Comparison of ENCODE assay signal across 8 cellular contexts in genomic region chr1:203127672-203128611, GRCh38. TPM values are rescaled to one million over a fixed set of nuclear protein-coding genes. Genes with fewer than 3 reads are reported as not detected.
A peak's percentile ranks its signal among the peaks of the same experiment; 100 is the strongest.
DNase-seq lines count a peak whose midpoint lies in the region; ATAC-seq and TF ChIP-seq lines count a peak whose summit lies in the region.

ADORA1 (plus strand) TSS chr1:203127726; CDS start chr1:203128842, 1,116 bp downstream.

- H3K4me1 ChIP-seq in RWPE2 (ENCODE audit: insufficient read depth, poor library complexity, severe bottlenecking), result peaks cover 4% of the 10 kb centered on the region
- peaks cover 13 to 50% (median 21%) of the 10 kb centered on the region in 3 donors for H3K4me1 ChIP-seq in esophagus squamous epithelium
- peaks cover 12 to 13% of the 10 kb centered on the region in 2 donors for H3K4me1 ChIP-seq in mucosa of rectum (ENCODE audit: control insufficient read depth in 2 of 2, insufficient read depth in 2 of 2, low read length in 2 of 2)
- no peaks in the 10 kb centered on the region for H3K4me1 ChIP-seq in urinary bladder (ENCODE audit: insufficient read depth)

- no peaks in the 10 kb centered on the region for H3K9me3 ChIP-seq in RWPE2 (ENCODE audit: severe bottlenecking)
- no peaks in the 10 kb centered on the region for H3K9me3 ChIP-seq in esophagus squamous epithelium
- H3K9me3 ChIP-seq in mucosa of rectum (ENCODE audit: control insufficient read depth in 2 of 2, low read length in 2 of 2), result no peaks in the 10 kb centered on the region

- ATAC-seq in RWPE2 (ENCODE audit: low read depth) (peak; percentile 93), HG02970 (IDR thresholded peaks at IDR 0.05; ENCODE audit: low FRiP score, unreplicated experiment) (no peak)

- intact Hi-C loops in esophagus squamous epithelium (cut with DNase I), result no loop called here

- no peaks in the 10 kb centered on the region for H3K27me3 ChIP-seq in RWPE2 (ENCODE audit: insufficient read depth, poor library complexity, severe bottlenecking)
- H3K27me3 ChIP-seq in esophagus squamous epithelium, result peaks cover 0 to 73% (median 0%) of the 10 kb centered on the region in 4 donors
- peaks cover 17 to 22% of the 10 kb centered on the region in 2 donors for H3K27me3 ChIP-seq in mucosa of rectum (ENCODE audit: control insufficient read depth in 2 of 2, insufficient read depth in 2 of 2, low read length in 2 of 2)

- DNase-seq in AG10803 (ENCODE audit: low read depth), result peak; percentile 53
- no peak for DNase-seq in HFF-Myc (ENCODE audit: extremely low read depth, low read depth)
- no peak for DNase-seq in RWPE2 (ENCODE audit: low spot score)
- DNase-seq in esophagus squamous epithelium (lab: John Stamatoyannopoulos, UW), result no peak
- DNase-seq in stimulated activated CD4-positive, alpha-beta T cell treated with anti-CD3 and anti-CD28 coated beads, Interleukin-2, amount 100 ng/mL, for 48 hours, result no peak

- no peak for TF ChIP-seq POLR2A in esophagus squamous epithelium (IDR thresholded peaks at IDR 0.05)

- 3% methylated on average over 10 of the region's 57 CpGs; no CpG with 5 or more reads in 1 of the 2 donors for WGBS in esophagus squamous epithelium, 2 donors
- WGBS in urinary bladder, result 4% methylated on average over 57 of the region's 57 CpGs

- H3K9ac ChIP-seq in mucosa of rectum (ENCODE audit: low read depth in 1 of 2, low read length in 2 of 2), result peak within 1 kb of the TSS in 1 of 2 donors; percentile 20

- H3K4me3 ChIP-seq in AG10803 (ENCODE audit: low read length) (peak within 1 kb of the TSS; percentile 58), HFF-Myc (replicated peaks; ENCODE audit: low read depth, low read length) (peak within 1 kb of the TSS; percentile 53), RWPE2 (ENCODE audit: severe bottlenecking) (peak within 1 kb of the TSS; percentile 29), esophagus squamous epithelium (peak within 1 kb of the TSS; percentile 20 to 64 (median 35)), mucosa of rectum (ENCODE audit: low read length in 2 of 2) (peak within 1 kb of the TSS; percentile 62 to 64), urinary bladder (ENCODE audit: low read depth, low read length) (peak within 1 kb of the TSS; percentile 17)

- H3K36me3 ChIP-seq in RWPE2 (ENCODE audit: low read depth) (no peaks in the 10 kb centered on the region), esophagus squamous epithelium (no peaks in the 10 kb centered on the region), mucosa of rectum (ENCODE audit: control insufficient read depth in 2 of 2, insufficient read depth in 2 of 2, low read length in 2 of 2) (no peaks in the 10 kb centered on the region), urinary bladder (ENCODE audit: insufficient read depth) (no peaks in the 10 kb centered on the region)

- TF ChIP-seq CTCF in AG10803 (conservative IDR thresholded peaks at IDR 0.05; ENCODE audit: low read length), result peak; percentile 16; the same call in 1 of the 2 replicates
- TF ChIP-seq CTCF in HFF-Myc (IDR thresholded peaks at IDR 0.05; ENCODE audit: low read depth, low read length, missing control alignments), result peak; percentile 14
- no peak for TF ChIP-seq CTCF in RWPE2 (IDR thresholded peaks at IDR 0.05; ENCODE audit: poor library complexity, severe bottlenecking)
- no peak for TF ChIP-seq CTCF in esophagus squamous epithelium (IDR thresholded peaks at IDR 0.05)

- H3K27ac ChIP-seq in RWPE2 (ENCODE audit: poor library complexity, severe bottlenecking) (no peak within 1 kb of the TSS), esophagus squamous epithelium (peak within 1 kb of the TSS in 3 of 4 donors; percentile 43 to 64 (median 54)), mucosa of rectum (ENCODE audit: low read depth in 2 of 2, low read length in 2 of 2) (peak within 1 kb of the TSS in 1 of 2 donors; percentile 9), urinary bladder (ENCODE audit: low read depth) (no peak within 1 kb of the TSS)

RNA-seq across cellular contexts. Expression of gene ADORA1, which starts in this region (rescaled TPM):
- 1 to 10 TPM in 1 of 4 donors, under 1 TPM in 2, not detected in 1; 0.64 to 1.7 (median 0.66) TPM for total RNA-seq in esophagus squamous epithelium
- 1.4 TPM for total RNA-seq in urinary bladder
- 1.1 TPM for polyA plus RNA-seq in urinary bladder

Comparison
In these comparisons a context has a peak if more than half of its experiments do, and no peak if none do; other contexts are left out.
1. CTCF ChIP-seq: peak in AG10803 (single experiment) and HFF-Myc (single experiment); none in RWPE2 (single experiment) and esophagus squamous epithelium (0 of 6).
2. H3K27ac ChIP-seq: peak in esophagus squamous epithelium (3 of 4); none in RWPE2 (single experiment) and urinary bladder (single experiment).
3. Peak in every context shown above with its lines, with median percentiles within 50 percentile points of each other: H3K4me3 ChIP-seq.